Comparison of ENCODE assay signal across 9 cellular contexts in genomic region chr6:62285612-62286469, GRCh38. TPM values are rescaled to one million over a fixed set of nuclear protein-coding genes. Genes with fewer than 3 reads are reported as not detected.
DNase-seq lines count a peak whose midpoint lies in the region; ATAC-seq and TF ChIP-seq lines count a peak whose summit lies in the region.
"Had no signal": no experiment of that assay in that cellular context is flagged by ENCODE, and none has a peak within 500 bp of the region (broad histone marks: within the 10 kb centered on the region; RNA-seq: fewer than 3 reads in every experiment).

Gene KHDRBS2 (minus strand): TSS chr6:62286225.

- TF ChIP-seq CTCF in GM12875 (IDR thresholded peaks at IDR 0.05; ENCODE audit: borderline replicate concordance, insufficient read depth, low read depth, low read length): no peak
- TF ChIP-seq CTCF in fibroblast of mammary gland (conservative IDR thresholded peaks at IDR 0.05; ENCODE audit: control insufficient read depth, insufficient read depth, low read depth, low read length): no peak
- TF ChIP-seq CTCF in brain microvascular endothelial cell (IDR thresholded peaks at IDR 0.05; ENCODE audit: low read depth, low read length, missing control alignments): no peak

- H3K27ac ChIP-seq in HUES48 (ENCODE audit: low read depth, low read length): peak within 1 kb of the TSS; percentile 25
- H3K27ac ChIP-seq in muscle layer of duodenum (ENCODE audit: low read length): no peak within 1 kb of the TSS
- H3K27ac ChIP-seq in brain microvascular endothelial cell: no peak within 1 kb of the TSS

- H3K9ac ChIP-seq in HUES48 (ENCODE audit: low read depth, low read length): peak within 1 kb of the TSS; percentile 67

- H3K27me3 ChIP-seq in HUES48 (ENCODE audit: control insufficient read depth, insufficient read depth, low read length) (peaks cover 27% of the 10 kb centered on the region), muscle layer of duodenum (ENCODE audit: low read depth, low read length) (no peaks in the 10 kb centered on the region), brain microvascular endothelial cell (replicated peaks) (no peaks in the 10 kb centered on the region)

- peak; percentile 95 for DNase-seq in SKM-1 treated with dmso at 0.1 percent for 144 hours (lab: John Stamatoyannopoulos, UW; ENCODE audit: unreplicated experiment)
- DNase-seq in fibroblast of mammary gland (ENCODE audit: low read depth): peak; percentile 0
- DNase-seq in ureter (ENCODE audit: low spot score): peak; percentile 75
- DNase-seq in brain microvascular endothelial cell: no peak

- H3K4me1 ChIP-seq in HUES48 (ENCODE audit: control insufficient read depth, insufficient read depth, low read length) (peaks cover 16% of the 10 kb centered on the region; the same call in 1 of the 2 replicates), muscle layer of duodenum (ENCODE audit: control insufficient read depth in 1 of 2, insufficient read depth in 2 of 2, low read length in 2 of 2) (peaks cover 0 to 14% of the 10 kb centered on the region in 2 donors)

- ATAC-seq in GM21529 (IDR thresholded peaks at IDR 0.05; ENCODE audit: unreplicated experiment): peak; percentile 100

- H3K36me3 ChIP-seq in HUES48 (ENCODE audit: control insufficient read depth, insufficient read depth, low read length): no peaks in the 10 kb centered on the region
- no peaks in the 10 kb centered on the region for H3K36me3 ChIP-seq in muscle layer of duodenum (ENCODE audit: control insufficient read depth in 1 of 2, insufficient read depth in 2 of 2, low read length in 2 of 2)
- no peaks in the 10 kb centered on the region for H3K36me3 ChIP-seq in brain microvascular endothelial cell (replicated peaks)

- H3K9me3 ChIP-seq in HUES48 (ENCODE audit: control insufficient read depth, insufficient read depth, low read length) (no peaks in the 10 kb centered on the region), muscle layer of duodenum (ENCODE audit: control insufficient read depth in 1 of 2, low read length in 2 of 2) (no peaks in the 10 kb centered on the region)

- in situ Hi-C loops in brain microvascular endothelial cell (cut with HindIII; ENCODE audit: low pct_ligation_motif_present, low sequenced_read_pairs): no loop called here

- H3K4me3 ChIP-seq in GM12875 (ENCODE audit: low read depth, low read length) (peak within 1 kb of the TSS; percentile 14), HUES48 (ENCODE audit: low read depth, low read length) (peak within 1 kb of the TSS; percentile 93), fibroblast of mammary gland (ENCODE audit: control insufficient read depth, low read depth, low read length) (no peak within 1 kb of the TSS), muscle layer of duodenum (ENCODE audit: low read depth in 1 of 2, low read length in 2 of 2) (peak within 1 kb of the TSS; percentile 69 to 80), brain microvascular endothelial cell (ENCODE audit: low read depth, low read length) (no peak within 1 kb of the TSS)

RNA-seq across cellular contexts. Expression of gene KHDRBS2, which starts in this region (rescaled TPM):
- total RNA-seq in ureter: 0.89 TPM
- total RNA-seq: pulmonary artery endothelial cell had no signal

Comparison
In these comparisons a context has a peak if more than half of its experiments do, and no peak if none do; other contexts are left out.
1. Peak in DNase-seq in ureter; RNA of the gene not detected or under 1 TPM.
2. H3K4me3 ChIP-seq: peak in GM12875 (single experiment), HUES48 (single experiment) and muscle layer of duodenum (2 of 2); none in fibroblast of mammary gland (single experiment) and brain microvascular endothelial cell (single experiment).